ENCODE assay signal across 21 cellular contexts in the genomic region with DNA sequence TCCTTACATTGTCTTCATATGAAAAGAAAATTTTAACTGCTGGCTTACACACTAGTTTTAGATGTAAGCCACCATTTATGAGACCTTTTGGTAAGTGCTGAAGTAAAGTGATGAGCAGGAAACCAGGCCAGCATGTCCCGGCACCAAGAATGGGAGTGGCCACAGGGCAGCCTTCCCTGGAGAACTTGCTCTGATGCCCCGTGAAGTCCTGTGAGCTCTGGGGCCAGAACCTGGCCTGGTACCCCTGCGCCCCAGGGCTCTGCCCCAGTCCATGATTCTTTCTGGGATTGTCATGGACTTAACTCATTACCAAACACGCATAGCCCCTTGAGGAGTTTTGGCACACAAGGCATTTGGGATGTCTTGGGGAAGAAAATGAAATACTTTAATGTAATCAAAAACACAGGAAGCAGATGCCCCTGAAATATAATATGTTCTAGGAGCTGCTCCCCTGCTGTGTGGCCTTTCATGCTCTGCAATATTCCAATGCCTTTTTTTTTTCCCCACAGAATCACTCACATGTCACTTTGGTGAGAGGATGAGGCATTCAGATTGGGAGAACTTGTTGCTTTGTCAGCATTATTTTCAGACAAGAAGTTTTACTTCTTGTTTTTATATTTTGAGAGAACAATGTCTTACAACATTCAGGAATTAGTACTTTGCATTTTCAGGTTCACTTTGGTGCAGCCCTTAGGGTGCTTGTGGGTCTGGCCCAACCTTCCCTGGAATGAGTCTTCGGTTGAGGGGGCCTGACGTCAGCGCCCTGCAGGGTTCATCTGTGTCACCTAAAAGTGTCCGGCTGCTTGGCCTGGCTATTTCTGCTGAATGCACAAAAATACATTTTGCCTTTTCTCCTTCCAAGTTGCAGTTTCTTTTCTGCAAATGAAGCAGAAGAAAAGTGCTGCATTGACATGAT. TPM values are rescaled to one million over a fixed set of nuclear protein-coding genes. Genes with fewer than 3 reads are reported as not detected.
DNase-seq lines count a peak whose midpoint lies in the region; ATAC-seq and TF ChIP-seq lines count a peak whose summit lies in the region.
"Had no signal": no experiment of that assay in that cellular context is flagged by ENCODE, and none has a peak within 500 bp of the region (broad histone marks: within the 10 kb centered on the region; RNA-seq: fewer than 3 reads in every experiment).

No MANE protein-coding gene starts in this region.

- no peak overlapping the region for H3K56ac ChIP-seq in mesendoderm (ENCODE audit: low read length)

- no peaks in the 10 kb centered on the region for H3K79me1 ChIP-seq in mesendoderm (ENCODE audit: low read length)

- TF ChIP-seq CTCF in right lobe of liver (IDR thresholded peaks at IDR 0.05), result no peak
- TF ChIP-seq CTCF in testis (IDR thresholded peaks at IDR 0.05), result no peak

- H2AK5ac ChIP-seq in mesendoderm (ENCODE audit: low read length), result no peak overlapping the region

- no peak overlapping the region for H3K23ac ChIP-seq in mesendoderm (ENCODE audit: low read length)

- H3K27ac ChIP-seq in right lobe of liver (no peak overlapping the region), testis (no peak overlapping the region), mesendoderm (ENCODE audit: low read depth, low read length) (no peak overlapping the region)
- H3K27ac ChIP-seq: brain microvascular endothelial cell, gastrocnemius medialis, psoas muscle, WERI-Rb-1 had no signal

- peaks cover 12% of the 10 kb centered on the region for H3K27me3 Mint-ChIP-seq in dendritic cell treated with granulocyte-macrophage colony-stimulating factor and Interleukin-4, amounts not matched to agents 40 ng/mL and 50 ng/mL, for 4 days

- no peaks in the 10 kb centered on the region for H3K9me3 ChIP-seq in right lobe of liver
- H3K9me3 ChIP-seq in testis, result no peaks in the 10 kb centered on the region
- H3K9me3 ChIP-seq: psoas muscle had no signal

- no peaks in the 10 kb centered on the region for H3K79me2 ChIP-seq in mesendoderm (ENCODE audit: control insufficient read depth, insufficient read depth, low read length)

- H3K27ac Mint-ChIP-seq in dendritic cell treated with granulocyte-macrophage colony-stimulating factor and Interleukin-4, amounts not matched to agents 40 ng/mL and 50 ng/mL, for 4 days, result peak overlapping the region; percentile 93
- H3K27ac Mint-ChIP-seq: CD8-positive, alpha-beta T cell; effector memory CD8-positive, alpha-beta T cell had no signal

- TF ChIP-seq POLR2A in right lobe of liver (IDR thresholded peaks at IDR 0.05) (no peak), testis (IDR thresholded peaks at IDR 0.05) (no peak)

- peaks cover 18% of the 10 kb centered on the region for H3K9me3 Mint-ChIP-seq in dendritic cell treated with granulocyte-macrophage colony-stimulating factor and Interleukin-4, amounts not matched to agents 40 ng/mL and 50 ng/mL, for 4 days

- no peak overlapping the region for H3K9ac ChIP-seq in mesendoderm (ENCODE audit: low read length)

- H3K4me3 Mint-ChIP-seq in dendritic cell treated with granulocyte-macrophage colony-stimulating factor and Interleukin-4, amounts not matched to agents 40 ng/mL and 50 ng/mL, for 4 days, result peak overlapping the region; percentile 17
- H3K4me3 Mint-ChIP-seq: CD8-positive, alpha-beta T cell; effector memory CD8-positive, alpha-beta T cell had no signal

- no peak overlapping the region for H3K18ac ChIP-seq in mesendoderm (ENCODE audit: low read length)

- no peak overlapping the region for H3K4ac ChIP-seq in mesendoderm (ENCODE audit: low read depth, low read length)

- 53% methylated on average over 7 of the region's 8 CpGs for WGBS in right lobe of liver (ENCODE audit: insufficient coverage, low coverage, low lambda C conversion rate, missing lambda C conversion rate)
- 57 to 65% methylated on average over 8 of the region's 8 CpGs for WGBS in testis, 2 donors
- WGBS in mesendoderm (ENCODE audit: extremely low coverage, insufficient coverage, low lambda C conversion rate), result no CpG with 5 or more reads among the region's 8 CpGs

- H3K4me1 Mint-ChIP-seq in dendritic cell treated with granulocyte-macrophage colony-stimulating factor and Interleukin-4, amounts not matched to agents 40 ng/mL and 50 ng/mL, for 4 days (ENCODE audit: low read depth), result peaks cover 57% of the 10 kb centered on the region

- ATAC-seq in right lobe of liver, result peak; percentile 64 to 86 (median 68)
- ATAC-seq: CD8-positive, alpha-beta T cell; effector memory CD8-positive, alpha-beta T cell; psoas muscle had no signal

- no peak overlapping the region for H4K5ac ChIP-seq in mesendoderm (ENCODE audit: low read length)

- H3K36me3 Mint-ChIP-seq in dendritic cell treated with granulocyte-macrophage colony-stimulating factor and Interleukin-4, amounts not matched to agents 40 ng/mL and 50 ng/mL, for 4 days (ENCODE audit: low read depth), result no peaks in the 10 kb centered on the region
- H3K36me3 Mint-ChIP-seq: CD8-positive, alpha-beta T cell had no signal

- no peak overlapping the region for H2BK120ac ChIP-seq in mesendoderm (ENCODE audit: low read depth, low read length)

- no peak overlapping the region for H2BK5ac ChIP-seq in mesendoderm (ENCODE audit: low read length)

- intact Hi-C loops in dendritic cell treated with granulocyte-macrophage colony-stimulating factor and Interleukin-4, amounts not matched to agents 40 ng/mL and 50 ng/mL, for 4 days (cut with micrococcal nuclease), result no loop called here
- intact Hi-C loops in right lobe of liver (cut with DNase I), result no loop called here
- intact Hi-C loops in testis (cut with DNase I; ENCODE audit: low total_unique reads), result no loop called here

- H3K4me1 ChIP-seq in right lobe of liver (no peaks in the 10 kb centered on the region), testis (peaks cover 3% of the 10 kb centered on the region), mesendoderm (ENCODE audit: control insufficient read depth, low read depth, low read length) (no peaks in the 10 kb centered on the region)
- H3K4me1 ChIP-seq: gastrocnemius medialis, psoas muscle, upper lobe of left lung had no signal

- peak; percentile 64 for DNase-seq in M059J (ENCODE audit: low read depth)
- peak in 2 of 3 donors; percentile 49 to 66 for DNase-seq in right lobe of liver
- DNase-seq in testis, result peak; percentile 30
- DNase-seq in activated CD4-positive, alpha-beta T cell treated with anti-CD3 and anti-CD28 coated beads, Interleukin-2, amount 50 U/mL, for 4 hours, result no peak
- no peak for DNase-seq in SKM-1 treated with dmso at 0.1 percent for 144 hours (lab: John Stamatoyannopoulos, UW; ENCODE audit: unreplicated experiment)
- no peak for DNase-seq in NCI-H526 (lab: John Stamatoyannopoulos, UW)
- no peak for DNase-seq in mesendoderm
- DNase-seq: brain microvascular endothelial cell; CD8-positive, alpha-beta T cell; effector memory CD8-positive, alpha-beta T cell; gastrocnemius medialis; GDM1; NCI-H1092; NCI-H2227 treated with DMSO at 0.1 percent for 48 hours; psoas muscle; stimulated activated CD4-positive, alpha-beta T cell treated with anti-CD3 and anti-CD28 coated beads, Interleukin-2, amount 100 ng/mL, for 24 hours; upper lobe of left lung; WERI-Rb-1 had no signal

- H3K4me3 ChIP-seq in right lobe of liver, result no peak overlapping the region
- no peak overlapping the region for H3K4me3 ChIP-seq in testis
- H3K4me3 ChIP-seq in mesendoderm (ENCODE audit: low read length), result no peak overlapping the region
- H3K4me3 ChIP-seq: gastrocnemius medialis, psoas muscle, upper lobe of left lung had no signal

- no peak overlapping the region for H3K4me2 ChIP-seq in mesendoderm (ENCODE audit: low read length)

- H3K36me3 ChIP-seq in right lobe of liver, result no peaks in the 10 kb centered on the region
- no peaks in the 10 kb centered on the region for H3K36me3 ChIP-seq in testis (ENCODE audit: low read depth, missing control alignments)
- H3K36me3 ChIP-seq in mesendoderm (ENCODE audit: control insufficient read depth, insufficient read depth, low read length), result no peaks in the 10 kb centered on the region
- H3K36me3 ChIP-seq: brain microvascular endothelial cell, gastrocnemius medialis, upper lobe of left lung, WERI-Rb-1 had no signal

- H3K27me3 ChIP-seq in right lobe of liver, result no peaks in the 10 kb centered on the region
- H3K27me3 ChIP-seq in testis, result no peaks in the 10 kb centered on the region
- H3K27me3 ChIP-seq in mesendoderm (ENCODE audit: insufficient read depth, low read length, poor library complexity), result no peaks in the 10 kb centered on the region
- H3K27me3 ChIP-seq: brain microvascular endothelial cell, gastrocnemius medialis, upper lobe of left lung had no signal

- no peak overlapping the region for H2BK15ac ChIP-seq in mesendoderm (replicated peaks; ENCODE audit: low read depth)

- H4K8ac ChIP-seq in mesendoderm (ENCODE audit: low read depth, low read length), result no peak overlapping the region

RNA-seq across cellular contexts. Expression of a gene that starts 53.2 kb away (rescaled TPM):
- 0.81 and 0.96 TPM in 2 replicates for total RNA-seq in M059J (2014; rRNA removed; shearing (Covaris generic))
- total RNA-seq in right lobe of liver, result 100 to 1,000 TPM in 1 of 6 experiments, 10 to 100 TPM in 5; 17.5 to 116 (median 65.3) TPM
- 10 to 100 TPM in 1 of 2 donors, 1 to 10 TPM in 1; 9.8 to 12.0 TPM for total RNA-seq in testis
- 87.7 TPM for polyA plus RNA-seq in testis (ENCODE audit: insufficient read depth, low read depth, low replicate concordance)
- 22.7 TPM for polyA plus RNA-seq in mesendoderm (2013, experiment 1 of 2)
- polyA plus RNA-seq in mesendoderm (2013, experiment 2 of 2), result 24.7 TPM
- total RNA-seq: activated CD8-positive, alpha-beta memory T cell treated with anti-CD3 and anti-CD28 coated beads for 36 hours; CD8-positive, alpha-beta T cell; OCI-LY7 had no signal

Comparison
In these comparisons a context has a peak if more than half of its experiments do, and no peak if none do; other contexts are left out.
1. DNase-seq: peak in M059J (single experiment), right lobe of liver (2 of 3) and testis (single experiment); none in activated CD4-positive, alpha-beta T cell treated with anti-CD3 and anti-CD28 coated beads, Interleukin-2, amount 50 U/mL, for 4 hours (0 of 2), SKM-1 treated with dmso at 0.1 percent for 144 hours (single experiment), NCI-H526 (0 of 2) and mesendoderm (single experiment).